ENCODE assay signal across 13 cellular contexts in genomic region chr10:26460736-26461135, GRCh38.
"Had no signal": no experiment of that assay in that cellular context is flagged by ENCODE, and none has a peak within 500 bp of the region (broad histone marks: within the 10 kb centered on the region; RNA-seq: fewer than 3 reads in every experiment).

No MANE protein-coding gene starts in this region.

- H3K27ac Mint-ChIP-seq: activated CD4-positive, alpha-beta memory T cell treated with anti-CD3 and anti-CD28 coated beads, Interleukin-2, amount 10 ng/mL, durations not matched to agents 7 days and 5 days; stimulated activated memory B cell treated with anti-CD40 and anti-IgM and Interleukin-4, amounts not matched to agents 10 μg/mL and 1 μg/mL and 100 μg/mL, for 72 hours had no signal

- H3K4me3 Mint-ChIP-seq: activated CD4-positive, alpha-beta memory T cell treated with anti-CD3 and anti-CD28 coated beads, Interleukin-2, amount 10 ng/mL, durations not matched to agents 7 days and 5 days; natural killer cell; stimulated activated memory B cell treated with anti-CD40 and anti-IgM and Interleukin-4, amounts not matched to agents 10 μg/mL and 1 μg/mL and 100 μg/mL, for 72 hours had no signal

- ATAC-seq: left lobe of liver; natural killer cell; stimulated activated memory B cell treated with anti-CD40 and anti-IgM and Interleukin-4, amounts not matched to agents 10 μg/mL and 1 μg/mL and 100 μg/mL, for 72 hours had no signal

- H3K27me3 Mint-ChIP-seq: activated CD4-positive, alpha-beta memory T cell treated with anti-CD3 and anti-CD28 coated beads, Interleukin-2, amount 10 ng/mL, durations not matched to agents 7 days and 5 days; stimulated activated memory B cell treated with anti-CD40 and anti-IgM and Interleukin-4, amounts not matched to agents 10 μg/mL and 1 μg/mL and 100 μg/mL, for 72 hours had no signal

- FAIRE-seq: keratinocyte had no signal

- H3K36me3 Mint-ChIP-seq: natural killer cell had no signal

- DNase-seq: activated CD4-positive, alpha-beta memory T cell treated with anti-CD3 and anti-CD28 coated beads, Interleukin-2, amount 10 ng/mL, durations not matched to agents 7 days and 5 days; activated CD8-positive, alpha-beta memory T cell treated with anti-CD3 and anti-CD28 coated beads, Interleukin-2, amount 50 U/mL, for 4 hours; activated naive CD4-positive, alpha-beta T cell; amniotic stem cell; dorsolateral prefrontal cortex; natural killer cell; nucleus accumbens; stimulated activated CD4-positive, alpha-beta T cell treated with anti-CD3 and anti-CD28 coated beads, Interleukin-2, amount 100 ng/mL, for 48 hours; SW 1271; tibial artery had no signal

- H3K9me3 Mint-ChIP-seq: natural killer cell; stimulated activated memory B cell treated with anti-CD40 and anti-IgM and Interleukin-4, amounts not matched to agents 10 μg/mL and 1 μg/mL and 100 μg/mL, for 72 hours had no signal
